17 cellular contexts compared by ENCODE assay signal in genomic region chr13:50599046-50599445, GRCh38.
"Had no signal": no experiment of that assay in that cellular context is flagged by ENCODE, and none has a peak within 500 bp of the region (broad histone marks: within the 10 kb centered on the region; RNA-seq: fewer than 3 reads in every experiment).

No MANE protein-coding gene starts in this region.

- ATAC-seq: body of pancreas; naive thymus-derived CD8-positive, alpha-beta T cell; stimulated activated effector memory CD8-positive, alpha-beta T cell treated with anti-CD3 and anti-CD28 coated beads, Interleukin-12 subunit alpha, Interleukin-12 subunit beta, amount 100 ng/mL, for 72 hours; WTC11 had no signal

- H3K9me3 Mint-ChIP-seq: activated CD4-positive, alpha-beta T cell treated with anti-CD3 and anti-CD28 coated beads, Interleukin-2, amount 10 ng/mL, durations not matched to agents 24 days and 14 days; activated naive CD8-positive, alpha-beta T cell treated with anti-CD3 and anti-CD28 coated beads for 36 hours; naive thymus-derived CD8-positive, alpha-beta T cell; stimulated activated effector memory CD8-positive, alpha-beta T cell treated with anti-CD3 and anti-CD28 coated beads, Interleukin-12 subunit alpha, Interleukin-12 subunit beta, amount 100 ng/mL, for 72 hours; WTC11 had no signal

- H3K4me3 Mint-ChIP-seq: activated CD4-positive, alpha-beta T cell treated with anti-CD3 and anti-CD28 coated beads, Interleukin-2, amount 10 ng/mL, durations not matched to agents 24 days and 14 days; activated naive CD8-positive, alpha-beta T cell treated with anti-CD3 and anti-CD28 coated beads for 36 hours; naive thymus-derived CD8-positive, alpha-beta T cell; stimulated activated effector memory CD8-positive, alpha-beta T cell treated with anti-CD3 and anti-CD28 coated beads, Interleukin-12 subunit alpha, Interleukin-12 subunit beta, amount 100 ng/mL, for 72 hours; WTC11 had no signal

- H3K36me3 Mint-ChIP-seq: activated naive CD8-positive, alpha-beta T cell treated with anti-CD3 and anti-CD28 coated beads for 36 hours; naive thymus-derived CD8-positive, alpha-beta T cell; stimulated activated effector memory CD8-positive, alpha-beta T cell treated with anti-CD3 and anti-CD28 coated beads, Interleukin-12 subunit alpha, Interleukin-12 subunit beta, amount 100 ng/mL, for 72 hours; WTC11 had no signal

- DNase-seq: activated CD4-positive, alpha-beta T cell treated with anti-CD3 and anti-CD28 coated beads, Interleukin-2, amount 10 ng/mL, durations not matched to agents 24 days and 14 days; activated gamma-delta T cell treated with Interleukin-2 at 50 U/mL for 16 hours; activated naive CD8-positive, alpha-beta T cell treated with anti-CD3 and anti-CD28 coated beads for 36 hours; amygdala; body of pancreas; caudate nucleus; effector CD4-positive, alpha-beta T cell; esophagus squamous epithelium; glutamatergic neuron; kidney glomerular epithelial cell; mesenchymal stem cell; naive thymus-derived CD8-positive, alpha-beta T cell; posterior cingulate gyrus; thyroid gland had no signal

- H3K4me3 ChIP-seq: body of pancreas, coronary artery, esophagus squamous epithelium, thyroid gland had no signal

- H3K36me3 ChIP-seq: esophagus squamous epithelium, thyroid gland had no signal

- H3K9me3 ChIP-seq: body of pancreas, esophagus squamous epithelium, thyroid gland had no signal

- H3K27ac ChIP-seq: body of pancreas, coronary artery, esophagus squamous epithelium, thyroid gland had no signal

- H3K27me3 ChIP-seq: body of pancreas, esophagus squamous epithelium, thyroid gland had no signal

- H3K27ac Mint-ChIP-seq: activated CD4-positive, alpha-beta T cell treated with anti-CD3 and anti-CD28 coated beads, Interleukin-2, amount 10 ng/mL, durations not matched to agents 24 days and 14 days; activated naive CD8-positive, alpha-beta T cell treated with anti-CD3 and anti-CD28 coated beads for 36 hours; stimulated activated effector memory CD8-positive, alpha-beta T cell treated with anti-CD3 and anti-CD28 coated beads, Interleukin-12 subunit alpha, Interleukin-12 subunit beta, amount 100 ng/mL, for 72 hours; WTC11 had no signal
